ENCODE assay signal across 8 cellular contexts in the genomic region with DNA sequence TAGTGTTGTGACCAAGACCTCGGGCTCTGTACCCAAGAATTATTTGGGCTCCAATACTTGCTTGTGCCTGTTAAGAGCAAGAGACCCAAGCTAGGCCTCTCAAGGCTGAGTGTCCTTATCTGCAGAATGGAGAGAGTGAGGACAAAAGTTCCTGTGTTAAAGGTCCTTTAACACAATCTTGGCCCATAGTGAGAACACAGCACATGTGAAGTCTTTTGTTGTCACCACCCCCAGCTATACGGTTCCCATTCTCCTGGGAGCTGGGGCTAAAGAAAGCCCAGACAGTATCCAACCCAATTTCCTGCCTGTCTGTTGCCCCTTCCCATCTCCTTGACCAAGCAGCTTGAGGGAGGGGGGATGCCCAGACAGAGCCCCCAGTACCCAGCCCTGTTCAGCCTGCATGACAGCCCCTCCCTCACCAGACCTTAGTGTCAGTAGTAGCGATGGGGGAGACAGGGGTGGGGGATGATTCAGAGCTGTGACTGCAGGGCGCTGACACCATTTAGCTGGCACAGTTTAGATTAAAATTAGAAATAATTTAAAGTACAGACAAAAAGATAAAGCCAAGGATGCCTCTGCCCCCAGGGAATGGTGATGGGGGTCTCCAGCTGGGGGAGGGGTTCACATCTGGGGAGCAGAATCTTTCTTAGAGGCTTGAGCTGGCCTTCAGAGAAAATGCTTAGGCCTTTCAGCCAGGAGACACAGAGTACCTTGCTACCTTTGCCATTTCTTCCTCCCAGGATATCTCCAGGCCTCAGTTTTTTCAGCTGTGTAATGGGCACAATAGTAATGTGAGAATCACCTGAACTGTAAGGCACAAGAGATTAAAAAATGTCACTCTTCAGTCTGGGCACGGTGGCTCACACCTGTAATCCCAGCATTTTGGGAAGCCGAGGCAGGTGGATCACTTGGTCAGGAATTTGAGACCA. TPM values are rescaled to one million over a fixed set of nuclear protein-coding genes. Genes with fewer than 3 reads are reported as not detected.
A peak's percentile ranks its signal among the peaks of the same experiment; 100 is the strongest.
DNase-seq lines count a peak whose midpoint lies in the region; ATAC-seq and TF ChIP-seq lines count a peak whose summit lies in the region.

No MANE protein-coding gene starts in this region.

- no peaks in the 10 kb centered on the region for H3K36me3 Mint-ChIP-seq in activated T-cell treated with anti-CD3 and anti-CD28 coated beads, Interleukin-2, amount 50 U/mL, for 4 hours (ENCODE audit: insufficient read depth)
- H3K36me3 Mint-ChIP-seq in activated CD4-positive, alpha-beta memory T cell treated with anti-CD3 and anti-CD28 coated beads for 36 hours = no peaks in the 10 kb centered on the region

- H3K4me1 Mint-ChIP-seq in activated T-cell treated with anti-CD3 and anti-CD28 coated beads, Interleukin-2, amount 50 U/mL, for 4 hours (ENCODE audit: low read depth) = peaks cover 37% of the 10 kb centered on the region
- H3K4me1 Mint-ChIP-seq in activated CD4-positive, alpha-beta memory T cell treated with anti-CD3 and anti-CD28 coated beads for 36 hours (ENCODE audit: low read depth) = peaks cover 31% of the 10 kb centered on the region

- no peaks in the 10 kb centered on the region for H3K27me3 Mint-ChIP-seq in activated T-cell treated with anti-CD3 and anti-CD28 coated beads, Interleukin-2, amount 50 U/mL, for 4 hours (ENCODE audit: low read depth)
- H3K27me3 Mint-ChIP-seq in activated CD4-positive, alpha-beta memory T cell treated with anti-CD3 and anti-CD28 coated beads for 36 hours = peaks cover 3% of the 10 kb centered on the region

- peak overlapping the region; percentile 98 for H3K4me2 ChIP-seq in hepatocyte

- ATAC-seq in activated T-cell treated with anti-CD3 and anti-CD28 coated beads, Interleukin-2, amount 50 U/mL, for 4 hours = peak in 1 of 2 donors; percentile 1

- H3K9me3 ChIP-seq in hepatocyte (ENCODE audit: low read depth) = no peaks in the 10 kb centered on the region

- no peak for TF ChIP-seq CTCF in hepatocyte (IDR thresholded peaks at IDR 0.05; ENCODE audit: poor library complexity)

- WGBS in hepatocyte (ENCODE audit: low lambda C conversion rate, missing lambda C conversion rate) = 78% methylated on average over 6 of the region's 6 CpGs

- no peaks in the 10 kb centered on the region for H3K9me2 ChIP-seq in hepatocyte (replicated peaks; ENCODE audit: insufficient read depth)

- H3K9me3 Mint-ChIP-seq in activated T-cell treated with anti-CD3 and anti-CD28 coated beads, Interleukin-2, amount 50 U/mL, for 4 hours = no peaks in the 10 kb centered on the region
- no peaks in the 10 kb centered on the region for H3K9me3 Mint-ChIP-seq in activated CD4-positive, alpha-beta memory T cell treated with anti-CD3 and anti-CD28 coated beads for 36 hours

- DNase-seq in activated T-cell treated with anti-CD3 and anti-CD28 coated beads, Interleukin-2, amount 50 U/mL, for 4 hours = no peak
- DNase-seq in activated T-cell treated with anti-CD3 and anti-CD28 coated beads, Interleukin-2, amount 50 U/mL, for 1 hour = no peak
- DNase-seq in activated CD4-positive, alpha-beta memory T cell treated with anti-CD3 and anti-CD28 coated beads for 36 hours = no peak
- DNase-seq in hepatocyte (ENCODE audit: low spot score) (no peak), ureter (ENCODE audit: low spot score) (no peak), germinal center (ENCODE audit: low spot score) (no peak), HuH-7.5 (ENCODE audit: low spot score) (no peak)

- H3K36me3 ChIP-seq in hepatocyte (replicated peaks; ENCODE audit: insufficient read depth, low read depth) = no peaks in the 10 kb centered on the region

- peaks cover 67% of the 10 kb centered on the region for H3K79me2 ChIP-seq in hepatocyte

- peak overlapping the region; percentile 47 for H3K27ac Mint-ChIP-seq in activated CD4-positive, alpha-beta memory T cell treated with anti-CD3 and anti-CD28 coated beads for 36 hours

- H2AFZ ChIP-seq in hepatocyte = no peak overlapping the region

- POLR2A ChIA-PET in activated CD4-positive, alpha-beta memory T cell treated with anti-CD3 and anti-CD28 coated beads for 36 hours (lab: Charles Lee) = interaction anchor here (1.4 kb wide), 1 partner anchor 35 kb away, joined by 5 read pairs; no protein-coding TSS in a partner anchor

- H3K4me3 ChIP-seq in hepatocyte = no peak overlapping the region

- H3K27ac ChIP-seq in hepatocyte (peak overlapping the region; percentile 91), temporal lobe (ENCODE audit: low read depth, low read length) (peak overlapping the region; percentile 61)

- CTCF ChIA-PET in activated CD4-positive, alpha-beta memory T cell treated with anti-CD3 and anti-CD28 coated beads for 36 hours (lab: Charles Lee) = interaction anchor here (0.7 to 2.5 kb wide), 2 partner anchors 30 to 33 kb away, joined by 3 to 9 read pairs; no protein-coding TSS in a partner anchor

- H3K4me3 Mint-ChIP-seq in activated T-cell treated with anti-CD3 and anti-CD28 coated beads, Interleukin-2, amount 50 U/mL, for 4 hours = peak overlapping the region; percentile 83
- peak overlapping the region; percentile 77 for H3K4me3 Mint-ChIP-seq in activated CD4-positive, alpha-beta memory T cell treated with anti-CD3 and anti-CD28 coated beads for 36 hours

- H3K27me3 ChIP-seq in hepatocyte = no peaks in the 10 kb centered on the region

- peaks cover 10% of the 10 kb centered on the region for H4K20me1 ChIP-seq in hepatocyte (ENCODE audit: insufficient read depth, poor library complexity, severe bottlenecking)

- H3K4me1 ChIP-seq in hepatocyte (ENCODE audit: insufficient read depth) = peaks cover 34% of the 10 kb centered on the region

- intact Hi-C loops in activated CD4-positive, alpha-beta memory T cell treated with anti-CD3 and anti-CD28 coated beads for 36 hours (cut with micrococcal nuclease) = loop anchor here (2.0 to 5.0 kb wide), 2 partner anchors 49 to 94 kb away; a partner anchor contains a TSS

RNA-seq across cellular contexts. Expression of a gene that starts 2.7 kb away (rescaled TPM):
- total RNA-seq in activated T-cell treated with anti-CD3 and anti-CD28 coated beads, Interleukin-2, amount 50 U/mL, for 4 hours = 10 to 100 TPM; 15.7 to 24.3 (median 19.1) TPM
- total RNA-seq in activated CD4-positive, alpha-beta memory T cell treated with anti-CD3 and anti-CD28 coated beads for 36 hours = 10 to 100 TPM; 23.8 to 25.9 TPM
- total RNA-seq in hepatocyte = 12.3 and 12.8 TPM in 2 replicates
- polyA plus RNA-seq in hepatocyte = 18.6 and 23.6 TPM in 2 replicates
- 0.98 TPM for total RNA-seq in temporal lobe
- 82.2 TPM for total RNA-seq in ureter

RNA-seq across cellular contexts. Expression of a gene that starts 33.5 kb away (rescaled TPM):
- total RNA-seq in activated T-cell treated with anti-CD3 and anti-CD28 coated beads, Interleukin-2, amount 50 U/mL, for 4 hours = 10 to 100 TPM; 43.6 to 45.1 (median 44.3) TPM
- total RNA-seq in activated CD4-positive, alpha-beta memory T cell treated with anti-CD3 and anti-CD28 coated beads for 36 hours = 10 to 100 TPM; 35.0 to 38.2 TPM
- 15.9 and 18.5 TPM in 2 replicates for total RNA-seq in hepatocyte
- 23.1 and 32.0 TPM in 2 replicates for polyA plus RNA-seq in hepatocyte
- 5.9 TPM for total RNA-seq in temporal lobe
- total RNA-seq in ureter = 33.3 TPM
